ENCODE assay signal across 11 cellular contexts in genomic region chr1:156858555-156858956, GRCh38. TPM values are rescaled to one million over a fixed set of nuclear protein-coding genes. Genes with fewer than 3 reads are reported as not detected.
DNase-seq lines count a peak whose midpoint lies in the region; ATAC-seq and TF ChIP-seq lines count a peak whose summit lies in the region.
"Had no signal": no experiment of that assay in that cellular context is flagged by ENCODE, and none has a peak within 500 bp of the region (broad histone marks: within the 10 kb centered on the region; RNA-seq: fewer than 3 reads in every experiment).

No MANE protein-coding gene starts in this region.

- ATAC-seq in naive thymus-derived CD8-positive, alpha-beta T cell, result no peak
- no peak for ATAC-seq in HG03457 (IDR thresholded peaks at IDR 0.05; ENCODE audit: unreplicated experiment)

- H3K4me3 Mint-ChIP-seq in CD8-positive, alpha-beta memory T cell, result peak overlapping the region; percentile 16 to 83 (median 58)
- peak overlapping the region; percentile 37 for H3K4me3 Mint-ChIP-seq in endodermal cell
- peak overlapping the region in 7 of 10 donors; percentile 1 to 75 (median 36) for H3K4me3 Mint-ChIP-seq in naive thymus-derived CD8-positive, alpha-beta T cell

- peak; percentile 11 for TF ChIP-seq CTCF in endodermal cell (conservative IDR thresholded peaks at IDR 0.05)
- TF ChIP-seq CTCF in foreskin fibroblast (IDR thresholded peaks at IDR 0.05; ENCODE audit: low read depth, low read length), result no peak

- H3K9ac ChIP-seq in HUES6 (ENCODE audit: low read length), result no peak overlapping the region
- no peak overlapping the region for H3K9ac ChIP-seq in endodermal cell (ENCODE audit: extremely low read depth, low read length, poor library complexity, severe bottlenecking)

- H3K9me3 ChIP-seq in CD8-positive, alpha-beta memory T cell (ENCODE audit: low read length), result no peaks in the 10 kb centered on the region
- H3K9me3 ChIP-seq in HUES6 (ENCODE audit: control insufficient read depth, insufficient read depth, low read depth, low read length), result no peaks in the 10 kb centered on the region
- no peaks in the 10 kb centered on the region for H3K9me3 ChIP-seq in endodermal cell (ENCODE audit: control insufficient read depth, low read length)

- H3K36me3 ChIP-seq in CD8-positive, alpha-beta memory T cell (ENCODE audit: insufficient read depth, low read length), result no peaks in the 10 kb centered on the region
- no peaks in the 10 kb centered on the region for H3K36me3 ChIP-seq in HUES6 (ENCODE audit: control insufficient read depth, insufficient read depth, low read length)
- no peaks in the 10 kb centered on the region for H3K36me3 ChIP-seq in endodermal cell (ENCODE audit: control insufficient read depth, insufficient read depth, low read length)

- POLR2A ChIA-PET in CD8-positive, alpha-beta memory T cell (lab: Charles Lee), result interaction anchor here (2.6 kb wide), 1 partner anchor 60 kb away, joined by 16 read pairs; no protein-coding TSS in a partner anchor
- POLR2A ChIA-PET in naive thymus-derived CD8-positive, alpha-beta T cell (lab: Charles Lee), result interaction anchor here (1.4 kb wide), 1 partner anchor 10 kb away, joined by 5 read pairs; no protein-coding TSS in a partner anchor

- H3K27ac ChIP-seq in CD8-positive, alpha-beta memory T cell (ENCODE audit: low read depth, low read length), result no peak overlapping the region
- H3K27ac ChIP-seq in HUES6 (ENCODE audit: low read depth, low read length) (no peak overlapping the region), endodermal cell (ENCODE audit: low read depth, low read length) (no peak overlapping the region)

- H3K4me1 ChIP-seq in CD8-positive, alpha-beta memory T cell (ENCODE audit: insufficient read depth, low read length), result peaks cover 21% of the 10 kb centered on the region
- peaks cover 21% of the 10 kb centered on the region for H3K4me1 ChIP-seq in HUES6 (ENCODE audit: control insufficient read depth, insufficient read depth, low read length)
- peaks cover 19% of the 10 kb centered on the region for H3K4me1 ChIP-seq in endodermal cell (ENCODE audit: control insufficient read depth, insufficient read depth, low read length)

- no peaks in the 10 kb centered on the region for H3K9me3 Mint-ChIP-seq in CD8-positive, alpha-beta memory T cell
- no peaks in the 10 kb centered on the region for H3K9me3 Mint-ChIP-seq in endodermal cell
- H3K9me3 Mint-ChIP-seq in naive thymus-derived CD8-positive, alpha-beta T cell, result no peaks in the 10 kb centered on the region

- no peak for DNase-seq in CD8-positive, alpha-beta memory T cell
- DNase-seq in endodermal cell, result no peak
- DNase-seq in naive thymus-derived CD8-positive, alpha-beta T cell, result no peak
- no peak for DNase-seq in foreskin fibroblast
- DNase-seq in NCI-H2196 (lab: John Stamatoyannopoulos, UW; ENCODE audit: unreplicated experiment), result no peak
- no peak for DNase-seq in A172 (ENCODE audit: low spot score)
- DNase-seq: cerebellar nuclear complex, nucleus accumbens had no signal

- 15 to 48% methylated on average over 5 of the region's 5 CpGs for WGBS in endodermal cell (ENCODE audit: insufficient coverage in 1 of 2, insufficient read length in 1 of 2), 2 experiments

- peaks cover 14 to 32% (median 17%) of the 10 kb centered on the region in 3 donors for H3K4me1 Mint-ChIP-seq in CD8-positive, alpha-beta memory T cell
- peaks cover 27% of the 10 kb centered on the region for H3K4me1 Mint-ChIP-seq in endodermal cell
- peaks cover 11 to 34% (median 25%) of the 10 kb centered on the region in 4 donors for H3K4me1 Mint-ChIP-seq in naive thymus-derived CD8-positive, alpha-beta T cell

- H3K36me3 Mint-ChIP-seq in CD8-positive, alpha-beta memory T cell, result no peaks in the 10 kb centered on the region
- H3K36me3 Mint-ChIP-seq in endodermal cell (ENCODE audit: low read depth), result no peaks in the 10 kb centered on the region
- no peaks in the 10 kb centered on the region for H3K36me3 Mint-ChIP-seq in naive thymus-derived CD8-positive, alpha-beta T cell

- H3K27ac Mint-ChIP-seq in CD8-positive, alpha-beta memory T cell, result peak overlapping the region in 1 of 8 donors; percentile 83
- no peak overlapping the region for H3K27ac Mint-ChIP-seq in endodermal cell
- H3K27ac Mint-ChIP-seq in naive thymus-derived CD8-positive, alpha-beta T cell, result peak overlapping the region in 2 of 10 donors; percentile 5 to 77

- peaks cover 31% of the 10 kb centered on the region for H3K27me3 ChIP-seq in CD8-positive, alpha-beta memory T cell (ENCODE audit: insufficient read depth, low read length, poor library complexity, severe bottlenecking)
- H3K27me3 ChIP-seq in HUES6 (ENCODE audit: control insufficient read depth, insufficient read depth, low read length) (peaks cover 93% of the 10 kb centered on the region), endodermal cell (ENCODE audit: control insufficient read depth, insufficient read depth, low read length, poor library complexity, severe bottlenecking) (peaks cover 82% of the 10 kb centered on the region)

- H3K4me3 ChIP-seq in CD8-positive, alpha-beta memory T cell (ENCODE audit: low read length), result no peak overlapping the region
- H3K4me3 ChIP-seq in HUES6 (ENCODE audit: low read depth, low read length), result peak overlapping the region; percentile 74
- peak overlapping the region; percentile 77 for H3K4me3 ChIP-seq in endodermal cell (ENCODE audit: low read length)
- peak overlapping the region in 1 of 2 donors; percentile 35 for H3K4me3 ChIP-seq in foreskin fibroblast (ENCODE audit: low read depth in 1 of 2, low read length in 2 of 2)

- H3K27me3 Mint-ChIP-seq in CD8-positive, alpha-beta memory T cell, result peaks cover 34 to 47% of the 10 kb centered on the region in 2 donors
- peaks cover 94% of the 10 kb centered on the region for H3K27me3 Mint-ChIP-seq in endodermal cell (ENCODE audit: insufficient read depth)
- H3K27me3 Mint-ChIP-seq in naive thymus-derived CD8-positive, alpha-beta T cell, result peaks cover 13 to 53% (median 34%) of the 10 kb centered on the region in 5 donors

- CTCF ChIA-PET in CD8-positive, alpha-beta memory T cell (lab: Charles Lee), result interaction anchor here (1.1 to 6.4 kb wide), 10 partner anchors 11 to 169 kb away, joined by 3 to 146 read pairs (median 10); no protein-coding TSS in a partner anchor

RNA-seq across cellular contexts. Expression of gene INSRR, which starts 0.4 kb away (rescaled TPM):
- under 1 TPM in 1 of 2 experiments, not detected in 1; 0.07 TPM for total RNA-seq in CD8-positive, alpha-beta memory T cell
- not detected for polyA plus RNA-seq in CD8-positive, alpha-beta memory T cell
- total RNA-seq in endodermal cell, result under 1 TPM; 0.07 to 0.09 TPM
- polyA plus RNA-seq in endodermal cell (2013, experiment 1 of 2), result 0.11 TPM
- 0.08 TPM for polyA plus RNA-seq in endodermal cell (2013, experiment 2 of 2)
- not detected for total RNA-seq in naive thymus-derived CD8-positive, alpha-beta T cell
- polyA plus RNA-seq in naive thymus-derived CD8-positive, alpha-beta T cell, result not detected
- total RNA-seq in A172 (2014; rRNA removed; shearing (Covaris generic)), result not detected in 2 replicates
- total RNA-seq: Daoy had no signal

RNA-seq across cellular contexts. Expression of gene NTRK1, which starts 2.1 kb away (rescaled TPM):
- total RNA-seq in CD8-positive, alpha-beta memory T cell, result 1 to 10 TPM; 2.9 to 3.0 TPM
- not detected for polyA plus RNA-seq in CD8-positive, alpha-beta memory T cell
- under 1 TPM; 0.44 to 0.82 TPM for total RNA-seq in endodermal cell
- 3.1 TPM for polyA plus RNA-seq in endodermal cell (2013, experiment 1 of 2)
- polyA plus RNA-seq in endodermal cell (2013, experiment 2 of 2), result 2.0 TPM
- not detected for total RNA-seq in naive thymus-derived CD8-positive, alpha-beta T cell
- polyA plus RNA-seq in naive thymus-derived CD8-positive, alpha-beta T cell, result under 1 TPM in 2 of 3 donors, not detected in 1; 0.14 to 0.25 TPM
- total RNA-seq in A172 (2014; rRNA removed; shearing (Covaris generic)), result 0.16 and 0.24 TPM in 2 replicates

RNA-seq across cellular contexts. Expression of gene PEAR1, which starts 35.0 kb away (rescaled TPM):
- not detected for total RNA-seq in CD8-positive, alpha-beta memory T cell
- not detected for polyA plus RNA-seq in CD8-positive, alpha-beta memory T cell
- total RNA-seq in endodermal cell, result under 1 TPM; 0.29 to 0.53 TPM
- 2.1 TPM for polyA plus RNA-seq in endodermal cell (2013, experiment 1 of 2)
- 2.3 TPM for polyA plus RNA-seq in endodermal cell (2013, experiment 2 of 2)
- under 1 TPM in 1 of 2 experiments, not detected in 1; 0.11 TPM for total RNA-seq in naive thymus-derived CD8-positive, alpha-beta T cell
- polyA plus RNA-seq in naive thymus-derived CD8-positive, alpha-beta T cell, result not detected
- 2.8 and 3.1 TPM in 2 replicates for total RNA-seq in A172 (2014; rRNA removed; shearing (Covaris generic))

RNA-seq across cellular contexts. Expression of gene SH2D2A, which starts 41.9 kb away (rescaled TPM):
- 100 to 1,000 TPM; 163 to 170 TPM for total RNA-seq in CD8-positive, alpha-beta memory T cell
- 62.1 TPM for polyA plus RNA-seq in CD8-positive, alpha-beta memory T cell
- 1 to 10 TPM; 2.4 to 7.7 TPM for total RNA-seq in endodermal cell
- 3.0 TPM for polyA plus RNA-seq in endodermal cell (2013, experiment 1 of 2)
- 1.9 TPM for polyA plus RNA-seq in endodermal cell (2013, experiment 2 of 2)
- 10 to 100 TPM; 24.3 to 24.7 TPM for total RNA-seq in naive thymus-derived CD8-positive, alpha-beta T cell
- polyA plus RNA-seq in naive thymus-derived CD8-positive, alpha-beta T cell, result 10 to 100 TPM; 23.6 to 31.5 (median 25.6) TPM
- 0.09 TPM in 1 of 2 replicates, not detected in the other for total RNA-seq in A172 (2014; rRNA removed; shearing (Covaris generic))
